Comparison of ENCODE assay signal across 1 cellular context in the genomic region with DNA sequence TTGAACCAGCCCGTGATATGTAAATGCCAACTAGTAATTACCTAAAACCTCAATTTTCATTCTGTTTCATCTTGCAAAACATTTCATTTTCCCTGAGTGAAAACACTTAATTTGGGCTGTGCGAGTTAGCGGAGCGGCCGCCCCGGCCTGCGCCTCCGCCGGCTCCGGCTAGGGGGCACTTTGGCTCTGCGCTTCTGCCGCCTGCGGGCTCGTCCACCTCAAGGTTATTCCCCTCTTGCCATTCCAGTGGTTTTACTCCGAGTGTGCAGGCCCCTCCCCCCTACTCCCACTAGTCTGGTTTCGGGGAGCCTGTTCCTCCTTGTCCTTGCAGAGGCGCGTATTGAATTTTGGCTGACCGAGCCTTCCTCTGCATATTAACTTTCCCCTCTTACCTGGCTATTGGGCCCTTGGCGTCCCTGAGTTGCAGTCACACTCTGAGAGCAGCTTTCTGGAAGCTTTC.
A peak's percentile ranks its signal among the peaks of the same experiment; 100 is the strongest.
TF ChIP-seq lines count a peak whose summit lies in the region.

No MANE protein-coding gene starts in this region.

TF ChIP-seq in HepG2, 621 proteins besides CTCF, POLR2A, EP300 and RAD21:
- TF ChIP-seq HOXA3 (CRISPR knock-in tag; IDR thresholded peaks at IDR 0.05) = 0 out of 2 replicates have a peak, but pooled peaks have one; percentile 20
- no peak for TF ChIP-seq ZNF225 (CRISPR knock-in tag; IDR thresholded peaks at IDR 0.05)
- TF ChIP-seq ZNF331 (CRISPR knock-in tag; IDR thresholded peaks at IDR 0.05) = no peak
- no peak for TF ChIP-seq SMARCC2 (IDR thresholded peaks at IDR 0.05)
- TF ChIP-seq AGO2 (optimal IDR thresholded peaks at IDR 0.05; ENCODE audit: low read depth, low read length) = peak; percentile 23
- peak; percentile 96 for TF ChIP-seq ZBTB33 (CRISPR knock-in tag; IDR thresholded peaks at IDR 0.05)
- TF ChIP-seq ASH2L (IDR thresholded peaks at IDR 0.05; ENCODE audit: insufficient read length, low read depth, low read length) = no peak
- no peak for TF ChIP-seq JUN (CRISPR knock-in tag; IDR thresholded peaks at IDR 0.05)
- no peak for TF ChIP-seq CREB1 (IDR thresholded peaks at IDR 0.05)
- TF ChIP-seq CREB1 (CRISPR knock-in tag; IDR thresholded peaks at IDR 0.05) = no peak
- no peak for TF ChIP-seq YY1 (IDR thresholded peaks at IDR 0.05; ENCODE audit: insufficient read depth, insufficient replicate concordance, low read depth, low read length)
- peak; percentile 48 for TF ChIP-seq STAG1 (CRISPR knock-in tag; IDR thresholded peaks at IDR 0.05)
- peak; percentile 54; the same call in 1 of the 2 replicates for TF ChIP-seq ZBTB38 (CRISPR knock-in tag; IDR thresholded peaks at IDR 0.05)
- no peak for TF ChIP-seq ZNF235 (CRISPR knock-in tag; IDR thresholded peaks at IDR 0.05; ENCODE audit: borderline replicate concordance)
